In the genomic region with DNA sequence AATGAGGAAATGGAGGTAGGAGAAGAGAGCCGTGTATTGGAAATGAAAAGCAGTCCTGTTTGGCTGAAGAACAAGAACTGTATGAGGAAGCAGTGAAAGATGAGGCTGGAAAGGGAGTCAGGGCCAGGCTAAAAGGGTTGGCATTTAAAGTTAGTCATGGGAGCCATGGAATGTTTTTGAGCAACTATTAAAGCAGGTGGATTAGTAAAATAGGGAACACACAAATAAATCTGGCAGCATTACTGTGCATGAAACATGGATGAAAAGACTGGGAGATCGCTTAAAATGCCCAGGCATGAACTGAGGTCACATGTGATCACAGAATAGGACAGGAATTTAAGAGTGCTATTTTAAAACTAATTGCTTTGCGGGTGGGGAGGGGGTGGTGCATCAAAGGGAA, we compare ENCODE assay signal across 1 cellular context.
TF ChIP-seq lines count a peak whose summit lies in the region.

No MANE protein-coding gene starts in this region.

TF ChIP-seq in WTC11, 78 proteins besides CTCF, POLR2A, EP300 and RAD21 (continued from another document):
- TF ChIP-seq, protein P1, sequence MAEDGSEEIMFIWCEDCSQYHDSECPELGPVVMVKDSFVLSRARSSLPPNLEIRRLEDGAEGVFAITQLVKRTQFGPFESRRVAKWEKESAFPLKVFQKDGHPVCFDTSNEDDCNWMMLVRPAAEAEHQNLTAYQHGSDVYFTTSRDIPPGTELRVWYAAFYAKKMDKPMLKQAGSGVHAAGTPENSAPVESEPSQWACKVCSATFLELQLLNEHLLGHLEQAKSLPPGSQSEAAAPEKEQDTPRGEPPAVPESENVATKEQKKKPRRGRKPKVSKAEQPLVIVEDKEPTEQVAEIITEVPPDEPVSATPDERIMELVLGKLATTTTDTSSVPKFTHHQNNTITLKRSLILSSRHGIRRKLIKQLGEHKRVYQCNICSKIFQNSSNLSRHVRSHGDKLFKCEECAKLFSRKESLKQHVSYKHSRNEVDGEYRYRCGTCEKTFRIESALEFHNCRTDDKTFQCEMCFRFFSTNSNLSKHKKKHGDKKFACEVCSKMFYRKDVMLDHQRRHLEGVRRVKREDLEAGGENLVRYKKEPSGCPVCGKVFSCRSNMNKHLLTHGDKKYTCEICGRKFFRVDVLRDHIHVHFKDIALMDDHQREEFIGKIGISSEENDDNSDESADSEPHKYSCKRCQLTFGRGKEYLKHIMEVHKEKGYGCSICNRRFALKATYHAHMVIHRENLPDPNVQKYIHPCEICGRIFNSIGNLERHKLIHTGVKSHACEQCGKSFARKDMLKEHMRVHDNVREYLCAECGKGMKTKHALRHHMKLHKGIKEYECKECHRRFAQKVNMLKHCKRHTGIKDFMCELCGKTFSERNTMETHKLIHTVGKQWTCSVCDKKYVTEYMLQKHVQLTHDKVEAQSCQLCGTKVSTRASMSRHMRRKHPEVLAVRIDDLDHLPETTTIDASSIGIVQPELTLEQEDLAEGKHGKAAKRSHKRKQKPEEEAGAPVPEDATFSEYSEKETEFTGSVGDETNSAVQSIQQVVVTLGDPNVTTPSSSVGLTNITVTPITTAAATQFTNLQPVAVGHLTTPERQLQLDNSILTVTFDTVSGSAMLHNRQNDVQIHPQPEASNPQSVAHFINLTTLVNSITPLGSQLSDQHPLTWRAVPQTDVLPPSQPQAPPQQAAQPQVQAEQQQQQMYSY (CRISPR knock-in tag; IDR thresholded peaks at IDR 0.05), result no peak
- no peak for TF ChIP-seq GTF2I (CRISPR knock-in tag; conservative IDR thresholded peaks at IDR 0.05)
- no peak for TF ChIP-seq ZNF416 (CRISPR knock-in tag; IDR thresholded peaks at IDR 0.05)
- no peak for TF ChIP-seq TEAD4 (CRISPR knock-in tag; IDR thresholded peaks at IDR 0.05)
